ENCODE assay signal across 29 cellular contexts in the genomic region with DNA sequence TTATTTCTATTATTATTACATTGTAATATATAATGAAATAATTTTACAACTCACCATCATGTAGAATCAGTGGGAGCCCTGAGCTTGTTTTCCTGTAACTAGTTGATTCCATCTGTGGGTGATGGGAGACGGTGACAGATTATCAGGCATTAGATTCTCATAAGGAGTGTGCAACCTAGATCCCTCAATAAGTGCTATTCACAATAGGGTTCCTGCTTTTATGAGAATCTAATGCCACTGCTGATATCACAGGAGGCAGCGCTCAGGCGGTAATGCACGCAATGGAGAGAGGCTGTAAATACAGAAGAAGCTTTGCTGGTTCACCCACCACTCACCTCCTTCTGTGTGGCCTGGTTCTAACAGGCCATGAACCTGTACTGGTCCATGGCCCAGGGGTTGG.
A peak's percentile ranks its signal among the peaks of the same experiment; 100 is the strongest.
DNase-seq lines count a peak whose midpoint lies in the region; ATAC-seq and TF ChIP-seq lines count a peak whose summit lies in the region.
"Had no signal": no experiment of that assay in that cellular context is flagged by ENCODE, and none has a peak within 500 bp of the region (broad histone marks: within the 10 kb centered on the region; RNA-seq: fewer than 3 reads in every experiment).

No MANE protein-coding gene starts in this region.

- no peak overlapping the region for H4K91ac ChIP-seq in trophoblast cell (ENCODE audit: low read depth, low read length)

- H2BK12ac ChIP-seq in trophoblast cell (ENCODE audit: low read length): no peak overlapping the region

- no peaks in the 10 kb centered on the region for H3K79me1 ChIP-seq in trophoblast cell (ENCODE audit: low read length)

- no peaks in the 10 kb centered on the region for H3K36me3 ChIP-seq in trophoblast cell (ENCODE audit: control insufficient read depth in 1 of 2, insufficient read depth in 2 of 2, low read length in 2 of 2)
- H3K36me3 ChIP-seq in upper lobe of right lung: no peaks in the 10 kb centered on the region
- H3K36me3 ChIP-seq: BE2C; BLaER1; BLaER1 treated with 17β-estradiol and CSF1 and Interleukin-3, amounts not matched to agents 10 nM and 100 nM had no signal

- no peak overlapping the region for H4K8ac ChIP-seq in trophoblast cell (ENCODE audit: low read depth, low read length)

- intact Hi-C loops in upper lobe of right lung (cut with DNase I): no loop called here

- H3K27ac ChIP-seq in trophoblast cell (ENCODE audit: low read depth, low read length) (no peak overlapping the region), upper lobe of right lung (no peak overlapping the region)
- H3K27ac ChIP-seq: 22Rv1; A549; BLaER1; BLaER1 treated with 17β-estradiol and CSF1 and Interleukin-3, amounts not matched to agents 10 nM and 100 nM; C4-2B had no signal

- H2AFZ ChIP-seq in trophoblast cell (ENCODE audit: insufficient read depth, low read length, poor library complexity): no peak overlapping the region

- TF ChIP-seq CTCF in upper lobe of right lung (IDR thresholded peaks at IDR 0.05): no peak

- H3K9me3 ChIP-seq in trophoblast cell (ENCODE audit: insufficient read depth, low read depth, low read length) (no peaks in the 10 kb centered on the region), upper lobe of right lung (no peaks in the 10 kb centered on the region)
- H3K9me3 ChIP-seq: A549; BE2C; BLaER1; BLaER1 treated with 17β-estradiol and CSF1 and Interleukin-3, amounts not matched to agents 10 nM and 100 nM; Caco-2 had no signal

- H2BK5ac ChIP-seq in trophoblast cell (ENCODE audit: low read depth, low read length, poor library complexity): no peak overlapping the region

- H2BK120ac ChIP-seq in trophoblast cell (ENCODE audit: insufficient read depth, low read length, poor library complexity): no peak overlapping the region

- DNase-seq in HEK293T (ENCODE audit: extremely low spot score) (no peak), trophoblast cell (no peak), upper lobe of right lung (no peak)
- DNase-seq: 8988T; ACHN; AML-193; BE2C; C1 segment of cervical spinal cord; Caco-2; Calu3; CD4-positive, alpha-beta memory T cell; CD4-positive, alpha-beta T cell; CD4-positive, CD25-positive, alpha-beta regulatory T cell; CD8-positive, alpha-beta memory T cell; CD8-positive, alpha-beta T cell; COR-L47; DMS 273 treated with DMSO at 0.1 percent for 48 hours; DMS153; DMS53; DMS79; DMS79 treated with DMSO at 0.1 percent for 48 hours; DND-41; EL had no signal

- H3K4ac ChIP-seq in trophoblast cell (ENCODE audit: low read depth, low read length): no peak overlapping the region

- no peak overlapping the region for H3K14ac ChIP-seq in trophoblast cell (ENCODE audit: low read length)

- CTCF ChIA-PET in HEK293T (lab: Yijun Ruan, JAX): no interaction called here

- no peak for ATAC-seq in GM18502 (IDR thresholded peaks at IDR 0.05; ENCODE audit: poor library complexity, unreplicated experiment)
- ATAC-seq in upper lobe of right lung: no peak
- ATAC-seq: A549; CD8-positive, alpha-beta T cell had no signal

- no peak overlapping the region for H2AK5ac ChIP-seq in trophoblast cell (ENCODE audit: low read length)

- POLR2A ChIA-PET in HEK293T (lab: Yijun Ruan, JAX): no interaction called here

- no peak overlapping the region for H3K18ac ChIP-seq in trophoblast cell (ENCODE audit: low read length)

- no peak overlapping the region for H3K23ac ChIP-seq in trophoblast cell (ENCODE audit: low read length)

- H3K4me2 ChIP-seq in trophoblast cell (ENCODE audit: low read length): no peak overlapping the region
- H3K4me2 ChIP-seq: A549; BLaER1; BLaER1 treated with 17β-estradiol and CSF1 and Interleukin-3, amounts not matched to agents 10 nM and 100 nM had no signal

- H3K9ac ChIP-seq in trophoblast cell (ENCODE audit: low read length): no peak overlapping the region
- H3K9ac ChIP-seq: BLaER1; BLaER1 treated with 17β-estradiol and CSF1 and Interleukin-3, amounts not matched to agents 10 nM and 100 nM had no signal

- H3K4me3 ChIP-seq in trophoblast cell (ENCODE audit: low read depth, low read length): no peak overlapping the region
- H3K4me3 ChIP-seq in upper lobe of right lung: no peak overlapping the region
- H3K4me3 ChIP-seq: A549; BLaER1; BLaER1 treated with 17β-estradiol and CSF1 and Interleukin-3, amounts not matched to agents 10 nM and 100 nM had no signal

- H3K4me1 ChIP-seq in trophoblast cell (ENCODE audit: control insufficient read depth in 1 of 2, insufficient read depth in 2 of 2, low read length in 2 of 2) (no peaks in the 10 kb centered on the region), upper lobe of right lung (no peaks in the 10 kb centered on the region)
- H3K4me1 ChIP-seq: A549; BE2C; BLaER1; BLaER1 treated with 17β-estradiol and CSF1 and Interleukin-3, amounts not matched to agents 10 nM and 100 nM; Caco-2 had no signal

- H3K27me3 ChIP-seq in trophoblast cell (ENCODE audit: insufficient read depth, low read length) (no peaks in the 10 kb centered on the region), upper lobe of right lung (no peaks in the 10 kb centered on the region)
- H3K27me3 ChIP-seq: BE2C had no signal

- WGBS in trophoblast cell (ENCODE audit: extremely low coverage, insufficient coverage, insufficient read length): no CpG with 5 or more reads among the region's 4 CpGs

- no peaks in the 10 kb centered on the region for H3K79me2 ChIP-seq in trophoblast cell (ENCODE audit: control insufficient read depth, insufficient read depth, low read length, poor library complexity)

- H4K12ac ChIP-seq in trophoblast cell (ENCODE audit: low read depth, low read length): peak overlapping the region; percentile 43

TF ChIP-seq in HEK293T, 16 proteins besides CTCF, POLR2A, EP300 and RAD21:
- TF ChIP-seq ARNT (IDR thresholded peaks at IDR 0.05) (peak; percentile 99), ZNF384 (IDR thresholded peaks at IDR 0.05) (no peak), CTBP1 (IDR thresholded peaks at IDR 0.05; ENCODE audit: borderline replicate concordance) (peak; percentile 83; the same call in 1 of the 2 replicates), FOXK2 (IDR thresholded peaks at IDR 0.05) (no peak), PKNOX1 (IDR thresholded peaks at IDR 0.05) (peak; percentile 75)
TF ChIP-seq in HEK293T: peak in this region for 3.
